Comparison of ENCODE assay signal across 1 cellular context in genomic region chr6:54846857-54847721, GRCh38.
TF ChIP-seq lines count a peak whose summit lies in the region.

No MANE protein-coding gene starts in this region.

TF ChIP-seq in GM23338, 12 proteins besides CTCF, POLR2A, EP300 and RAD21 (continued from another document):
- TF ChIP-seq ZNF462 (CRISPR knock-in tag; IDR thresholded peaks at IDR 0.05) (no peak), JUNB (IDR thresholded peaks at IDR 0.05; ENCODE audit: unreplicated experiment) (no peak), ZNF114 (CRISPR knock-in tag; IDR thresholded peaks at IDR 0.05) (no peak), REST (IDR thresholded peaks at IDR 0.05; ENCODE audit: unreplicated experiment) (no peak), POLR2AphosphoS5 (IDR thresholded peaks at IDR 0.05; ENCODE audit: low read depth) (no peak), EZH2phosphoT487 (IDR thresholded peaks at IDR 0.05; ENCODE audit: unreplicated experiment) (no peak)
